In the genomic region with DNA sequence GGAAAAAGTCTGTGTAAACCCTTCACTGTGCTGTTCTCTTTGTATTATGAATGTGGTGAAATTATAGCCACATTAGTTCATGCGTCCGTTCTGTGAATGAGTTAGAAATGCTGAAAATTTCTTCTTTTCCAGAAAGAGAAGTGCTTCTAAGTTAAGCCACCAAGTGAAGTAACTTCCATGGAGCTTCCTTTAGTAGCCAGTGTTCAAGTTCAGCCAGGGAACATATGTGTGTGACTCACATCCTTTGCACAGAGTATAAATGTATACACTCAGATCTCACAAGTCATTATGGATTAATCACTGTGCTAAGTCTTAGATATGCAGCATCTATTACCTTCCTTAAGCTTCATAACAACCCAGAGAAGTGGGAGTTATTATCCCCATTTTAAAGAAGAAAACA, we compare ENCODE assay signal across 15 cellular contexts. TPM values are rescaled to one million over a fixed set of nuclear protein-coding genes. Genes with fewer than 3 reads are reported as not detected.
DNase-seq lines count a peak whose midpoint lies in the region; FAIRE-seq and TF ChIP-seq lines count a peak whose summit lies in the region.
"Had no signal": no experiment of that assay in that cellular context is flagged by ENCODE, and none has a peak within 500 bp of the region (broad histone marks: within the 10 kb centered on the region; RNA-seq: fewer than 3 reads in every experiment).

No MANE protein-coding gene starts in this region.

- H3K79me2 ChIP-seq in astrocyte (ENCODE audit: insufficient read depth, low read length): no peaks in the 10 kb centered on the region
- H3K79me2 ChIP-seq in keratinocyte (ENCODE audit: control insufficient read depth, insufficient read depth, low read length): no peaks in the 10 kb centered on the region
- H3K79me2 ChIP-seq in hepatocyte: no peaks in the 10 kb centered on the region

- H3K4me1 ChIP-seq in astrocyte (ENCODE audit: insufficient read depth, low read length): peaks cover 8% of the 10 kb centered on the region
- peaks cover 14% of the 10 kb centered on the region for H3K4me1 ChIP-seq in keratinocyte (ENCODE audit: control insufficient read depth, extremely low read depth, insufficient read depth, low read length)
- no peaks in the 10 kb centered on the region for H3K4me1 ChIP-seq in hepatocyte (ENCODE audit: insufficient read depth)
- H3K4me1 ChIP-seq: BLaER1 had no signal

- FAIRE-seq in astrocyte (lab: Jason Lieb, UNC) (peak; percentile 13), keratinocyte (lab: Jason Lieb, UNC) (peak; percentile 93)

- no peak overlapping the region for H3K9ac ChIP-seq in astrocyte (ENCODE audit: low read length)
- H3K9ac ChIP-seq in keratinocyte (ENCODE audit: control insufficient read depth, extremely low read depth, insufficient read depth, low read length): no peak overlapping the region
- H3K9ac ChIP-seq: BLaER1 had no signal

- peaks cover 2% of the 10 kb centered on the region for H3K9me1 ChIP-seq in keratinocyte (ENCODE audit: control insufficient read depth, extremely low read depth, insufficient read depth, low read length)

- H3K4me3 Mint-ChIP-seq in CD14-positive monocyte (peak overlapping the region in 1 of 2 donors; percentile 44), astrocyte (ENCODE audit: unreplicated experiment) (no peak overlapping the region)
- H3K4me3 Mint-ChIP-seq: activated CD8-positive, alpha-beta T cell treated with anti-CD3 and anti-CD28 coated beads for 36 hours; T-helper 1 cell treated with Interleukin-12 subunit alpha and Interleukin-12 subunit beta and Interleukin-4 antibody, amounts not matched to agents 30 μg/mL and 1 μg/mL, for 36 hours had no signal

- H3K27ac Mint-ChIP-seq in CD14-positive monocyte (peak overlapping the region; percentile 64 to 95 (median 83)), astrocyte (ENCODE audit: unreplicated experiment) (no peak overlapping the region)
- H3K27ac Mint-ChIP-seq: activated CD8-positive, alpha-beta T cell treated with anti-CD3 and anti-CD28 coated beads for 36 hours; T-helper 1 cell treated with Interleukin-12 subunit alpha and Interleukin-12 subunit beta and Interleukin-4 antibody, amounts not matched to agents 30 μg/mL and 1 μg/mL, for 36 hours had no signal

- H3K36me3 Mint-ChIP-seq in CD14-positive monocyte (no peaks in the 10 kb centered on the region), astrocyte (ENCODE audit: low read depth, unreplicated experiment) (no peaks in the 10 kb centered on the region)

- dilution Hi-C loops in keratinocyte (cut with MboI; ENCODE audit: extremely low pct_ligation_motif_present, low sequenced_read_pairs): no loop called here

- H3K9me2 ChIP-seq in hepatocyte (replicated peaks; ENCODE audit: insufficient read depth): no peaks in the 10 kb centered on the region

- H3K4me3 ChIP-seq in MG63 (no peak overlapping the region), astrocyte (ENCODE audit: insufficient read depth, low read depth, low read length) (no peak overlapping the region), keratinocyte (ENCODE audit: control insufficient read depth in 2 of 3, extremely low read depth in 1 of 3, insufficient read depth in 2 of 3, low read depth in 1 of 3, low read length in 3 of 3) (no peak overlapping the region), hepatocyte (no peak overlapping the region)
- H3K4me3 ChIP-seq: BLaER1 had no signal

- intact Hi-C loops in CD14-positive monocyte (cut with micrococcal nuclease): no loop called here

- H3K4me1 Mint-ChIP-seq in CD14-positive monocyte (peaks cover 34% of the 10 kb centered on the region), astrocyte (ENCODE audit: low read depth, unreplicated experiment) (peaks cover 7% of the 10 kb centered on the region)

- H3K27me3 Mint-ChIP-seq in CD14-positive monocyte (ENCODE audit: low read depth in 3 of 3) (peaks cover 0 to 5% (median 2%) of the 10 kb centered on the region in 3 donors), astrocyte (ENCODE audit: low read depth, unreplicated experiment) (no peaks in the 10 kb centered on the region)

- H3K36me3 ChIP-seq in MG63 (no peaks in the 10 kb centered on the region), astrocyte (ENCODE audit: insufficient read depth, low read length) (no peaks in the 10 kb centered on the region), keratinocyte (ENCODE audit: control insufficient read depth in 2 of 2, extremely low read depth in 1 of 2, insufficient read depth in 2 of 2, low read length in 2 of 2) (no peaks in the 10 kb centered on the region), hepatocyte (replicated peaks; ENCODE audit: insufficient read depth, low read depth) (no peaks in the 10 kb centered on the region)
- H3K36me3 ChIP-seq: BLaER1 had no signal

- TF ChIP-seq CTCF in CD14-positive monocyte (IDR thresholded peaks at IDR 0.05) (no peak), astrocyte (IDR thresholded peaks at IDR 0.05; ENCODE audit: insufficient read depth, low read depth, low read length) (no peak), keratinocyte (optimal IDR thresholded peaks at IDR 0.05 in 1 of 3, IDR thresholded peaks at IDR 0.05 in 1 of 3, conservative IDR thresholded peaks at IDR 0.05 in 1 of 3; ENCODE audit: extremely low read depth in 1 of 3, insufficient read depth in 2 of 3, low read length in 3 of 3) (no peak), hepatocyte (IDR thresholded peaks at IDR 0.05; ENCODE audit: poor library complexity) (no peak)

- H2AFZ ChIP-seq in astrocyte (ENCODE audit: low read depth, low read length) (no peak overlapping the region), keratinocyte (ENCODE audit: control insufficient read depth, low read length) (no peak overlapping the region), hepatocyte (no peak overlapping the region)

- H3K9me3 ChIP-seq in MG63: no peaks in the 10 kb centered on the region; the same call in 1 of the 2 replicates
- no peaks in the 10 kb centered on the region for H3K9me3 ChIP-seq in astrocyte (ENCODE audit: insufficient read depth, low read depth, low read length)
- no peaks in the 10 kb centered on the region for H3K9me3 ChIP-seq in keratinocyte (ENCODE audit: control insufficient read depth, low read depth, low read length)
- H3K9me3 ChIP-seq in hepatocyte (ENCODE audit: low read depth): no peaks in the 10 kb centered on the region

- H4K20me1 ChIP-seq in astrocyte (ENCODE audit: insufficient read depth, low read length) (no peaks in the 10 kb centered on the region), keratinocyte (ENCODE audit: control insufficient read depth, extremely low read depth, insufficient read depth, low read length) (no peaks in the 10 kb centered on the region), hepatocyte (ENCODE audit: insufficient read depth, poor library complexity, severe bottlenecking) (no peaks in the 10 kb centered on the region)
- H4K20me1 ChIP-seq: BLaER1 had no signal

- H3K27me3 ChIP-seq in MG63 (no peaks in the 10 kb centered on the region), astrocyte (ENCODE audit: insufficient read depth, low read length) (no peaks in the 10 kb centered on the region), keratinocyte (ENCODE audit: control insufficient read depth, extremely low read depth, insufficient read depth, low read length) (no peaks in the 10 kb centered on the region), hepatocyte (no peaks in the 10 kb centered on the region)
- H3K27me3 ChIP-seq: BLaER1 had no signal

- WGBS in hepatocyte (ENCODE audit: low lambda C conversion rate, missing lambda C conversion rate): 98% methylated on average over 2 of the region's 2 CpGs

- H3K4me2 ChIP-seq in astrocyte (ENCODE audit: low read length): no peak overlapping the region
- peak overlapping the region; percentile 22 for H3K4me2 ChIP-seq in keratinocyte (ENCODE audit: control insufficient read depth, extremely low read depth, insufficient read depth, low read depth, low read length)
- H3K4me2 ChIP-seq in hepatocyte: no peak overlapping the region
- H3K4me2 ChIP-seq: BLaER1 had no signal

- H3K9me3 Mint-ChIP-seq in CD14-positive monocyte (no peaks in the 10 kb centered on the region), astrocyte (ENCODE audit: unreplicated experiment) (peaks cover 3% of the 10 kb centered on the region)
- H3K9me3 Mint-ChIP-seq: activated CD8-positive, alpha-beta T cell treated with anti-CD3 and anti-CD28 coated beads for 36 hours; T-helper 1 cell treated with Interleukin-12 subunit alpha and Interleukin-12 subunit beta and Interleukin-4 antibody, amounts not matched to agents 30 μg/mL and 1 μg/mL, for 36 hours had no signal

- peak; percentile 46 for DNase-seq in CD14-positive monocyte (ENCODE audit: low spot score)
- peak; percentile 23 for DNase-seq in MG63
- DNase-seq in astrocyte (ENCODE audit: low read depth): peak; percentile 74
- DNase-seq in keratinocyte (ENCODE audit: low read depth, low spot score): peak; percentile 42
- no peak for DNase-seq in amygdala (lab: John Stamatoyannopoulos, UW)
- no peak for DNase-seq in stimulated activated naive CD4-positive, alpha-beta T cell treated with Interleukin-2 at 50 U/mL for 16 hours (lab: John Stamatoyannopoulos, UW)
- no peak for DNase-seq in hepatocyte (ENCODE audit: low spot score)
- no peak for DNase-seq in C1 segment of cervical spinal cord (lab: John Stamatoyannopoulos, UW)
- DNase-seq: activated CD8-positive, alpha-beta T cell treated with anti-CD3 and anti-CD28 coated beads for 36 hours; cortex of kidney; left ventricle myocardium superior; NCI-H1436; NK-92 treated with Interleukin-12 subunit alpha and Interleukin-12 subunit beta, amount 100 ng/mL, for 24 hours had no signal

- H3K27ac ChIP-seq in astrocyte (ENCODE audit: low read depth, low read length) (no peak overlapping the region), keratinocyte (ENCODE audit: control insufficient read depth, insufficient read depth, low read length) (peak overlapping the region; percentile 7), hepatocyte (no peak overlapping the region)
- H3K27ac ChIP-seq: BLaER1 had no signal

RNA-seq across cellular contexts. Expression of gene MMP8, which starts 3.1 kb away (rescaled TPM):
- polyA plus RNA-seq in CD14-positive monocyte (under 1 TPM in 1 of 2 donors, not detected in 1; 0.14 TPM), keratinocyte (0.09 to 0.33 TPM in 2 of 3 replicates, not detected in the other), hepatocyte (not detected in 2 replicates)
- total RNA-seq in MG63 (2014; rRNA removed; shearing (Covaris generic); ENCODE audit: low replicate concordance): not detected in 2 replicates
- total RNA-seq in astrocyte (not detected in 2 replicates), hepatocyte (0.37 TPM in 1 of 2 replicates, not detected in the other)
- not detected for polyA plus RNA-seq in keratinocyte (2011; ENCODE audit: low read depth)
- not detected in 2 replicates for polyA plus RNA-seq in keratinocyte (2011; cell fraction: cytosol; rRNA removed)
- polyA plus RNA-seq in keratinocyte (2011; cell fraction: nucleus; rRNA removed): 0.04 and 0.15 TPM in 2 replicates
- 0.13 TPM in 1 of 2 replicates, not detected in the other for polyA plus RNA-seq in keratinocyte (2012; ENCODE audit: low replicate concordance)
- 0.72 TPM in 1 of 3 replicates, not detected in the others for polyA minus RNA-seq in keratinocyte
- not detected for polyA minus RNA-seq in keratinocyte (2011; cell fraction: cytosol; rRNA and poly(A)+ RNA removed)
- polyA minus RNA-seq in keratinocyte (2011; cell fraction: nucleus; rRNA and poly(A)+ RNA removed): not detected in 2 replicates
- total RNA-seq: activated CD8-positive, alpha-beta T cell treated with anti-CD3 and anti-CD28 coated beads for 36 hours; left ventricle myocardium superior had no signal

RNA-seq across cellular contexts. Expression of gene MMP27, which starts 22.3 kb away (rescaled TPM):
- polyA plus RNA-seq in CD14-positive monocyte (not detected), keratinocyte (not detected in 3 replicates), hepatocyte (not detected in 2 replicates)
- total RNA-seq in MG63 (2014; rRNA removed; shearing (Covaris generic); ENCODE audit: low replicate concordance): not detected in 2 replicates
- total RNA-seq in astrocyte (not detected in 2 replicates), hepatocyte (not detected in 2 replicates)
- not detected for polyA plus RNA-seq in keratinocyte (2011; ENCODE audit: low read depth)
- polyA plus RNA-seq in keratinocyte (2011; cell fraction: cytosol; rRNA removed): not detected in 2 replicates
- polyA plus RNA-seq in keratinocyte (2011; cell fraction: nucleus; rRNA removed): not detected in 2 replicates
- polyA plus RNA-seq in keratinocyte (2012; ENCODE audit: low replicate concordance): not detected in 2 replicates
- polyA minus RNA-seq in keratinocyte: not detected in 3 replicates
- not detected for polyA minus RNA-seq in keratinocyte (2011; cell fraction: cytosol; rRNA and poly(A)+ RNA removed)
- not detected in 2 replicates for polyA minus RNA-seq in keratinocyte (2011; cell fraction: nucleus; rRNA and poly(A)+ RNA removed)
- total RNA-seq: activated CD8-positive, alpha-beta T cell treated with anti-CD3 and anti-CD28 coated beads for 36 hours; left ventricle myocardium superior had no signal

RNA-seq across cellular contexts. Expression of gene MMP10, which starts 52.5 kb away (rescaled TPM):
- polyA plus RNA-seq in CD14-positive monocyte (not detected), keratinocyte (19.1 to 45.7 TPM (median 44.4 TPM) in 3 replicates), hepatocyte (1.5 TPM in 2 replicates)
- total RNA-seq in MG63 (2014; rRNA removed; shearing (Covaris generic); ENCODE audit: low replicate concordance): 0.10 and 3.0 TPM in 2 replicates
- total RNA-seq in astrocyte (1.1 and 1.2 TPM in 2 replicates), hepatocyte (1.2 and 2.3 TPM in 2 replicates)
- 1.5 TPM for polyA plus RNA-seq in keratinocyte (2011; ENCODE audit: low read depth)
- 8.7 and 15.4 TPM in 2 replicates for polyA plus RNA-seq in keratinocyte (2011; cell fraction: cytosol; rRNA removed)
- polyA plus RNA-seq in keratinocyte (2011; cell fraction: nucleus; rRNA removed): 69.5 and 76.6 TPM in 2 replicates
- 1.5 and 25.6 TPM in 2 replicates for polyA plus RNA-seq in keratinocyte (2012; ENCODE audit: low replicate concordance)
- 5.1 to 16.0 TPM (median 6.3 TPM) in 3 replicates for polyA minus RNA-seq in keratinocyte
- 10.0 TPM for polyA minus RNA-seq in keratinocyte (2011; cell fraction: cytosol; rRNA and poly(A)+ RNA removed)
- 17.3 and 51.0 TPM in 2 replicates for polyA minus RNA-seq in keratinocyte (2011; cell fraction: nucleus; rRNA and poly(A)+ RNA removed)
- total RNA-seq: activated CD8-positive, alpha-beta T cell treated with anti-CD3 and anti-CD28 coated beads for 36 hours; left ventricle myocardium superior had no signal

Comparison
In these comparisons a context has a peak if more than half of its experiments do, and no peak if none do; other contexts are left out.
1. DNase-seq: peak in CD14-positive monocyte (single experiment), MG63 (single experiment), astrocyte (single experiment) and keratinocyte (single experiment); none in amygdala (0 of 56), stimulated activated naive CD4-positive, alpha-beta T cell treated with Interleukin-2 at 50 U/mL for 16 hours (single experiment), hepatocyte (single experiment) and C1 segment of cervical spinal cord (0 of 14).